12 cellular contexts compared by ENCODE assay signal in genomic region chr1:230827081-230827681, GRCh38. TPM values are rescaled to one million over a fixed set of nuclear protein-coding genes. Genes with fewer than 3 reads are reported as not detected.
A peak's percentile ranks its signal among the peaks of the same experiment; 100 is the strongest.
DNase-seq lines count a peak whose midpoint lies in the region; ATAC-seq and TF ChIP-seq lines count a peak whose summit lies in the region.
"Had no signal": no experiment of that assay in that cellular context is flagged by ENCODE, and none has a peak within 500 bp of the region (broad histone marks: within the 10 kb centered on the region; RNA-seq: fewer than 3 reads in every experiment).

No MANE protein-coding gene starts in this region.

- no peak for TF ChIP-seq CTCF in cardiac fibroblast (IDR thresholded peaks at IDR 0.05; ENCODE audit: low read depth, low read length)

- no peak for ATAC-seq in GM18868 (IDR thresholded peaks at IDR 0.05; ENCODE audit: unreplicated experiment)
- ATAC-seq: activated T-helper 17 cell treated with anti-CD3 and anti-CD28 coated beads, Interleukin-2, amount 50 U/mL, for 72 hours had no signal

- H3K4me3 ChIP-seq in cardiac fibroblast (replicated peaks in 1 of 2; ENCODE audit: low read depth in 2 of 2, low read length in 2 of 2) (no peak overlapping the region), skeletal muscle satellite cell (ENCODE audit: low read length) (no peak overlapping the region)

- no peaks in the 10 kb centered on the region for H3K27me3 ChIP-seq in skeletal muscle satellite cell (ENCODE audit: control insufficient read depth, insufficient read depth, low read length)

- H3K4me1 ChIP-seq in skeletal muscle satellite cell (ENCODE audit: control insufficient read depth, insufficient read depth, low read length): peaks cover 50% of the 10 kb centered on the region

- H3K36me3 ChIP-seq in skeletal muscle satellite cell (ENCODE audit: insufficient read depth, low read length): no peaks in the 10 kb centered on the region

- H3K9ac ChIP-seq in skeletal muscle satellite cell (ENCODE audit: low read depth, low read length): peak overlapping the region; percentile 35

- peak; percentile 100 for DNase-seq in NCI-H1694 treated with DMSO at 0.1 percent for 48 hours (lab: John Stamatoyannopoulos, UW)
- DNase-seq in cardiac fibroblast (ENCODE audit: low read depth in 2 of 2): peak; percentile 22 to 60
- peak; percentile 61 for DNase-seq in kidney glomerular epithelial cell (lab: John Stamatoyannopoulos, UW)
- no peak for DNase-seq in stimulated activated CD4-positive, alpha-beta T cell treated with anti-CD3 and anti-CD28 coated beads, Interleukin-4, amount 100 ng/mL, for 1 hour
- DNase-seq in NCI-H526 (lab: John Stamatoyannopoulos, UW): no peak
- DNase-seq in COLO829 (ENCODE audit: low spot score): no peak
- DNase-seq: DMS53; MM.1S; stimulated activated naive CD4-positive, alpha-beta T cell had no signal

- H3K9me3 ChIP-seq in skeletal muscle satellite cell (replicated peaks; ENCODE audit: low read length): no peaks in the 10 kb centered on the region

- H3K4me2 ChIP-seq in skeletal muscle satellite cell (ENCODE audit: low read length): peak overlapping the region; percentile 2

RNA-seq across cellular contexts. Expression of gene C1orf198, which starts 41.1 kb away (rescaled TPM):
- 12.9 and 33.9 TPM in 2 replicates for total RNA-seq in skeletal muscle satellite cell (2012; rRNA removed)

Comparison
In these comparisons a context has a peak if more than half of its experiments do, and no peak if none do; other contexts are left out.
1. DNase-seq: peak in NCI-H1694 treated with DMSO at 0.1 percent for 48 hours (single experiment), cardiac fibroblast (2 of 2) and kidney glomerular epithelial cell (single experiment); none in stimulated activated CD4-positive, alpha-beta T cell treated with anti-CD3 and anti-CD28 coated beads, Interleukin-4, amount 100 ng/mL, for 1 hour (single experiment), NCI-H526 (0 of 2) and COLO829 (single experiment).